ENCODE assay signal across 9 cellular contexts in the genomic region with DNA sequence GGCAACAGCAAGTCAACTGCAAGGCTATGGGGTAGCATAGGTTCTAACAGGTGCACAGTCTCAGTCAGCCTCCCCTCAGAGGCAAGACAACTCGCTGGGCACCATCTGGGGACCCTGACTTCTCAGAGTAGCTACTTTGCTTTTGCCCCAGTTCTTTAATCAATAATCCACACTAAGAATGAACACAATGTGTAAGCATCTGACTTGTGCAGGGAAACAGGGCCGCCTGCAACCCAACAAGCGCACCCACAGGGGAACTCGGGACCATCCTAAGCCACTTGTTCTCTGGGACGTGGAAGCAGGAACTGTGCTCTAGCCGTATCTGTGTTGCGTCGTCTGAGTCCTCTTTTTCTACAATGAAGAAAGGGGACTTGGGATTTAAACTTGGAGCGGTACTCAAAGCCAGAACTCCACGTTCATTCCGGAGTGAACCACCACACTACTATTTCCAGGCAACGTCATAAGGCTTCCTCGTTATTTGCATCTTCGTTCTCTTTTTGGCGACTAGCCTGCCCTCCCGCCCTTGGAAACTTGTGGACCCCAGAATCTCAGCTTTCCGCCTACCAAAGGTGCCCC. TPM values are rescaled to one million over a fixed set of nuclear protein-coding genes. Genes with fewer than 3 reads are reported as not detected.
DNase-seq lines count a peak whose midpoint lies in the region; ATAC-seq and TF ChIP-seq lines count a peak whose summit lies in the region.
"Had no signal": no experiment of that assay in that cellular context is flagged by ENCODE, and none has a peak within 500 bp of the region (broad histone marks: within the 10 kb centered on the region; RNA-seq: fewer than 3 reads in every experiment).

No MANE protein-coding gene starts in this region.

- H3K4me1 ChIP-seq in ES-I3 (ENCODE audit: insufficient read depth, low read length) (peaks cover 10% of the 10 kb centered on the region), heart left ventricle (peaks cover 0 to 30% (median 5%) of the 10 kb centered on the region in 12 donors)

- peaks cover 49% of the 10 kb centered on the region for H3K27me3 Mint-ChIP-seq in activated T-helper 1 cell treated with anti-CD3 and anti-CD28 coated beads, Interleukin-12 subunit alpha, Interleukin-12 subunit beta, Interleukin-2, Interleukin-4 antibody, amounts not matched to agents 30 ng/mL and 10 ng/mL and 1 ng/mL, durations not matched to agents 14 hours and 24 hours and 36 hours (ENCODE audit: insufficient read depth)
- H3K27me3 Mint-ChIP-seq in progenitor cell of endocrine pancreas = no peaks in the 10 kb centered on the region

- H3K36me3 ChIP-seq in ES-I3 (ENCODE audit: insufficient read depth, low read length) (no peaks in the 10 kb centered on the region), heart left ventricle (no peaks in the 10 kb centered on the region)

- DNase-seq in activated T-helper 1 cell treated with anti-CD3 and anti-CD28 coated beads, Interleukin-12 subunit alpha, Interleukin-12 subunit beta, Interleukin-2, Interleukin-4 antibody, amounts not matched to agents 30 ng/mL and 10 ng/mL and 1 ng/mL, durations not matched to agents 14 hours and 24 hours and 36 hours (ENCODE audit: low spot score) = no peak
- DNase-seq in heart left ventricle (peak in 1 of 5 donors; percentile 27), progenitor cell of endocrine pancreas (ENCODE audit: low spot score, unreplicated experiment) (no peak), NCI-H526 (lab: John Stamatoyannopoulos, UW) (no peak), NCI-H1930 (lab: John Stamatoyannopoulos, UW) (no peak)
- DNase-seq in effector CD4-positive, alpha-beta T cell = no peak
- no peak for DNase-seq in NK-92 treated with Interleukin-12 subunit alpha and Interleukin-12 subunit beta, amount 100 ng/mL, for 24 hours (lab: John Stamatoyannopoulos, UW)
- DNase-seq: PC-3 had no signal

- no peaks in the 10 kb centered on the region for H3K9me3 Mint-ChIP-seq in activated T-helper 1 cell treated with anti-CD3 and anti-CD28 coated beads, Interleukin-12 subunit alpha, Interleukin-12 subunit beta, Interleukin-2, Interleukin-4 antibody, amounts not matched to agents 30 ng/mL and 10 ng/mL and 1 ng/mL, durations not matched to agents 14 hours and 24 hours and 36 hours
- no peaks in the 10 kb centered on the region for H3K9me3 Mint-ChIP-seq in progenitor cell of endocrine pancreas (ENCODE audit: low read depth)

- no peaks in the 10 kb centered on the region for H3K27me3 ChIP-seq in heart left ventricle

- H3K27ac ChIP-seq in heart left ventricle = peak overlapping the region in 10 of 12 donors; percentile 26 to 92 (median 74)

- H3K4me1 Mint-ChIP-seq in activated T-helper 1 cell treated with anti-CD3 and anti-CD28 coated beads, Interleukin-12 subunit alpha, Interleukin-12 subunit beta, Interleukin-2, Interleukin-4 antibody, amounts not matched to agents 30 ng/mL and 10 ng/mL and 1 ng/mL, durations not matched to agents 14 hours and 24 hours and 36 hours (ENCODE audit: low read depth) = peaks cover 10% of the 10 kb centered on the region
- H3K4me1 Mint-ChIP-seq in progenitor cell of endocrine pancreas (ENCODE audit: low read depth) = peaks cover 14% of the 10 kb centered on the region

- peak overlapping the region; percentile 85 for H3K9ac ChIP-seq in ES-I3 (ENCODE audit: low read depth, low read length)

- peak overlapping the region; percentile 2 for H3K27ac Mint-ChIP-seq in activated T-helper 1 cell treated with anti-CD3 and anti-CD28 coated beads, Interleukin-12 subunit alpha, Interleukin-12 subunit beta, Interleukin-2, Interleukin-4 antibody, amounts not matched to agents 30 ng/mL and 10 ng/mL and 1 ng/mL, durations not matched to agents 14 hours and 24 hours and 36 hours
- H3K27ac Mint-ChIP-seq in progenitor cell of endocrine pancreas = peak overlapping the region; percentile 98

- WGBS in heart left ventricle, 4 donors = 32 to 40% (median 35%) methylated on average over 17 of the region's 17 CpGs

- H3K4me3 ChIP-seq in heart left ventricle = peak overlapping the region in 11 of 12 donors; percentile 67 to 93 (median 80)

- intact Hi-C loops in activated T-helper 1 cell treated with anti-CD3 and anti-CD28 coated beads, Interleukin-12 subunit alpha, Interleukin-12 subunit beta, Interleukin-2, Interleukin-4 antibody, amounts not matched to agents 30 ng/mL and 10 ng/mL and 1 ng/mL, durations not matched to agents 14 hours and 24 hours and 36 hours (cut with micrococcal nuclease) = loop anchor here (1.0 to 5.0 kb wide), 4 partner anchors 28 to 581 kb away; a partner anchor contains a TSS
- intact Hi-C loops in heart left ventricle (cut with DNase I) = loop anchor here in 8 of 10 donors (1.0 to 10.0 kb wide), 10 partner anchors 53 to 573 kb away; a partner anchor contains a TSS

- peak in 2 of 4 donors; percentile 30 to 32 for ATAC-seq in heart left ventricle
- ATAC-seq: PC-3 had no signal

- no peak for TF ChIP-seq CTCF in heart left ventricle (IDR thresholded peaks at IDR 0.05)
- no peak for TF ChIP-seq CTCF in progenitor cell of endocrine pancreas (IDR thresholded peaks at IDR 0.05; ENCODE audit: unreplicated experiment)

- no peak for TF ChIP-seq POLR2A in heart left ventricle (IDR thresholded peaks at IDR 0.05)

- H3K36me3 Mint-ChIP-seq in activated T-helper 1 cell treated with anti-CD3 and anti-CD28 coated beads, Interleukin-12 subunit alpha, Interleukin-12 subunit beta, Interleukin-2, Interleukin-4 antibody, amounts not matched to agents 30 ng/mL and 10 ng/mL and 1 ng/mL, durations not matched to agents 14 hours and 24 hours and 36 hours (ENCODE audit: low read depth) = no peaks in the 10 kb centered on the region
- peaks cover 5% of the 10 kb centered on the region for H3K36me3 Mint-ChIP-seq in progenitor cell of endocrine pancreas (ENCODE audit: insufficient read depth)

- peak overlapping the region; percentile 85 for H3K4me3 Mint-ChIP-seq in activated T-helper 1 cell treated with anti-CD3 and anti-CD28 coated beads, Interleukin-12 subunit alpha, Interleukin-12 subunit beta, Interleukin-2, Interleukin-4 antibody, amounts not matched to agents 30 ng/mL and 10 ng/mL and 1 ng/mL, durations not matched to agents 14 hours and 24 hours and 36 hours
- peak overlapping the region; percentile 96 for H3K4me3 Mint-ChIP-seq in progenitor cell of endocrine pancreas (ENCODE audit: low read depth)

- H3K9me3 ChIP-seq in ES-I3 (ENCODE audit: control insufficient read depth, insufficient read depth, low read length) (no peaks in the 10 kb centered on the region), heart left ventricle (no peaks in the 10 kb centered on the region)

RNA-seq across cellular contexts. Expression of a gene that starts 1.8 kb away (rescaled TPM):
- total RNA-seq in activated T-helper 1 cell treated with anti-CD3 and anti-CD28 coated beads, Interleukin-12 subunit alpha, Interleukin-12 subunit beta, Interleukin-2, Interleukin-4 antibody, amounts not matched to agents 30 ng/mL and 10 ng/mL and 1 ng/mL, durations not matched to agents 14 hours and 24 hours and 36 hours = 0.17 and 0.26 TPM in 2 replicates
- total RNA-seq in heart left ventricle (1 to 10 TPM in 8 of 9 donors, under 1 TPM in 1; 0.54 to 2.8 (median 2.1) TPM), progenitor cell of endocrine pancreas (15.3 and 15.4 TPM in 2 replicates)
- under 1 TPM; 0.42 to 0.95 TPM for polyA plus RNA-seq in heart left ventricle

RNA-seq across cellular contexts. Expression of a gene that starts 3.7 kb away (rescaled TPM):
- not detected in 2 replicates for total RNA-seq in activated T-helper 1 cell treated with anti-CD3 and anti-CD28 coated beads, Interleukin-12 subunit alpha, Interleukin-12 subunit beta, Interleukin-2, Interleukin-4 antibody, amounts not matched to agents 30 ng/mL and 10 ng/mL and 1 ng/mL, durations not matched to agents 14 hours and 24 hours and 36 hours
- total RNA-seq in heart left ventricle = not detected
- not detected for polyA plus RNA-seq in heart left ventricle
- total RNA-seq in progenitor cell of endocrine pancreas = not detected in 2 replicates
- total RNA-seq: PC-3 had no signal

RNA-seq across cellular contexts. Expression of a gene that starts 45.5 kb away (rescaled TPM):
- 4.6 and 5.9 TPM in 2 replicates for total RNA-seq in activated T-helper 1 cell treated with anti-CD3 and anti-CD28 coated beads, Interleukin-12 subunit alpha, Interleukin-12 subunit beta, Interleukin-2, Interleukin-4 antibody, amounts not matched to agents 30 ng/mL and 10 ng/mL and 1 ng/mL, durations not matched to agents 14 hours and 24 hours and 36 hours
- total RNA-seq in heart left ventricle (10 to 100 TPM in 8 of 9 donors, 1 to 10 TPM in 1; 9.6 to 27.2 (median 15.7) TPM), progenitor cell of endocrine pancreas (18.6 and 23.4 TPM in 2 replicates)
- 1 to 10 TPM; 7.2 to 9.9 TPM for polyA plus RNA-seq in heart left ventricle
